In genomic region chr14:52262600-52262999, GRCh38 we compare ENCODE assay signal across 23 cellular contexts. TPM values are rescaled to one million over a fixed set of nuclear protein-coding genes. Genes with fewer than 3 reads are reported as not detected.
DNase-seq lines count a peak whose midpoint lies in the region; ATAC-seq, FAIRE-seq and TF ChIP-seq lines count a peak whose summit lies in the region.
"Had no signal": no experiment of that assay in that cellular context is flagged by ENCODE, and none has a peak within 500 bp of the region (broad histone marks: within the 10 kb centered on the region; RNA-seq: fewer than 3 reads in every experiment).

No MANE protein-coding gene starts in this region.

- WGBS in neuronal stem cell (ENCODE audit: extremely low coverage in 2 of 2, insufficient read length in 2 of 2, insufficient replicate concordance in 1 of 2), 2 donors = no CpG with 5 or more reads among the region's 1 CpG
- WGBS in mammary epithelial cell (ENCODE audit: low coverage, missing lambda C conversion rate) = 81% methylated on average over 1 of the region's 1 CpG

- H3K4me1 ChIP-seq in DND-41 (ENCODE audit: insufficient read depth, low read length) (peaks cover 57% of the 10 kb centered on the region), OCI-LY3 (ENCODE audit: low read length) (peaks cover 41% of the 10 kb centered on the region), neuronal stem cell (ENCODE audit: control insufficient read depth in 2 of 2, insufficient read depth in 1 of 2, low read depth in 1 of 2, low read length in 2 of 2) (peaks cover 0 to 1% of the 10 kb centered on the region in 2 donors), mammary epithelial cell (ENCODE audit: insufficient read depth, low read length) (peaks cover 3% of the 10 kb centered on the region)

- H4K8ac ChIP-seq in neuronal stem cell (ENCODE audit: low read depth, low read length) = no peak overlapping the region

- H3K9me3 ChIP-seq in DND-41 (ENCODE audit: insufficient read depth, low read length, severe bottlenecking) = no peaks in the 10 kb centered on the region
- no peaks in the 10 kb centered on the region for H3K9me3 ChIP-seq in OCI-LY3 (ENCODE audit: insufficient read depth, low read length)
- H3K9me3 ChIP-seq in neuronal stem cell (replicated peaks in 1 of 2; ENCODE audit: control insufficient read depth in 2 of 2, insufficient read depth in 1 of 2, low read depth in 1 of 2, low read length in 2 of 2) = peaks cover 0 to 3% of the 10 kb centered on the region in 2 donors
- H3K9me3 ChIP-seq in mammary epithelial cell (replicated peaks; ENCODE audit: insufficient read depth, low read length) = no peaks in the 10 kb centered on the region

- no peak overlapping the region for H3K4me3 Mint-ChIP-seq in osteocyte (ENCODE audit: unreplicated experiment)
- H3K4me3 Mint-ChIP-seq: B cell; CD8-positive, alpha-beta T cell; GM23338 had no signal

- FAIRE-seq in GM12891 (lab: Jason Lieb, UNC) = peak; percentile 58
- FAIRE-seq: GM19239, H54 had no signal

- H3K36me3 ChIP-seq in DND-41 (ENCODE audit: insufficient read depth, low read length) (no peaks in the 10 kb centered on the region), OCI-LY3 (replicated peaks; ENCODE audit: low read depth, low read length) (no peaks in the 10 kb centered on the region), neuronal stem cell (replicated peaks in 1 of 2; ENCODE audit: control insufficient read depth in 2 of 2, insufficient read depth in 2 of 2, low read length in 2 of 2) (no peaks in the 10 kb centered on the region), mammary epithelial cell (ENCODE audit: insufficient read depth, low read length) (no peaks in the 10 kb centered on the region)

- peak overlapping the region; percentile 11 for H3K18ac ChIP-seq in neuronal stem cell (ENCODE audit: low read length)

- no peak overlapping the region for H4K91ac ChIP-seq in neuronal stem cell (ENCODE audit: low read depth, low read length, poor library complexity)

- CTCF ChIA-PET in mammary epithelial cell (lab: Charles Lee; ENCODE audit: low non-redundant PET) = no interaction called here

- no peak overlapping the region for H3K4me2 ChIP-seq in DND-41 (ENCODE audit: insufficient read depth, low read length)
- peak overlapping the region; percentile 58 for H3K4me2 ChIP-seq in OCI-LY3 (ENCODE audit: low read length)
- no peak overlapping the region for H3K4me2 ChIP-seq in neuronal stem cell (ENCODE audit: insufficient read depth, low read length, poor library complexity, severe bottlenecking)
- H3K4me2 ChIP-seq in mammary epithelial cell (ENCODE audit: insufficient read depth, low read depth, low read length) = no peak overlapping the region
- H3K4me2 ChIP-seq: BLaER1 treated with 17β-estradiol and CSF1 and Interleukin-3, amounts not matched to agents 10 nM and 100 nM; GM23338 had no signal

- H3K79me2 ChIP-seq in DND-41 (ENCODE audit: insufficient read depth, low read length) = 0 out of 2 replicates have a peak, but pooled peaks cover 5% of the 10 kb centered on the region
- H3K79me2 ChIP-seq in OCI-LY3 (ENCODE audit: low read length) = peaks cover 2% of the 10 kb centered on the region; the same call in 1 of the 2 replicates
- no peaks in the 10 kb centered on the region for H3K79me2 ChIP-seq in mammary epithelial cell (ENCODE audit: insufficient read depth, low read length)

- no TSS peak for BruUV-seq in mammary epithelial cell (replicated peaks; lab: Mats Ljungman, UMichigan)

- peaks cover 22% of the 10 kb centered on the region for H3K4me1 Mint-ChIP-seq in osteocyte (ENCODE audit: unreplicated experiment)

- peak overlapping the region; percentile 39 for H2BK15ac ChIP-seq in neuronal stem cell (ENCODE audit: low read length)

- H2BK120ac ChIP-seq in neuronal stem cell (ENCODE audit: low read depth, low read length) = no peak overlapping the region

- H2BK12ac ChIP-seq in neuronal stem cell (ENCODE audit: low read length) = peak overlapping the region; percentile 91

- H3K27ac Mint-ChIP-seq in osteocyte (ENCODE audit: unreplicated experiment) = no peak overlapping the region
- H3K27ac Mint-ChIP-seq: CD8-positive, alpha-beta T cell; GM23338 had no signal

- no peaks in the 10 kb centered on the region for H3K36me3 Mint-ChIP-seq in osteocyte (ENCODE audit: unreplicated experiment)
- H3K36me3 Mint-ChIP-seq: CD8-positive, alpha-beta T cell had no signal

- H3K9me3 Mint-ChIP-seq in osteocyte (ENCODE audit: unreplicated experiment) = no peaks in the 10 kb centered on the region

- H2AFZ ChIP-seq in DND-41 (ENCODE audit: low read depth, low read length) (no peak overlapping the region), OCI-LY3 (ENCODE audit: low read depth, low read length) (0 out of 2 replicates have a peak overlapping the region, but pooled peaks have one; percentile 37), neuronal stem cell (ENCODE audit: low read length) (no peak overlapping the region), mammary epithelial cell (ENCODE audit: low read depth, low read length) (no peak overlapping the region)
- H2AFZ ChIP-seq: GM23338 had no signal

- DNase-seq in DND-41 = no peak
- no peak for DNase-seq in GM12891 (ENCODE audit: insufficient read length, low spot score)
- DNase-seq in neuronal stem cell (ENCODE audit: low spot score) = no peak
- DNase-seq in osteocyte (ENCODE audit: extremely low spot score, unreplicated experiment) = no peak
- no peak for DNase-seq in GF-D8 (lab: John Stamatoyannopoulos, UW)
- DNase-seq in mammary epithelial cell = no peak
- DNase-seq: Calu3; CD8-positive, alpha-beta T cell; DMS 273 treated with DMSO at 0.1 percent for 48 hours; DMS53; GDM1; HCEC 1CT had no signal

- H3K4me3 ChIP-seq in DND-41 (ENCODE audit: low read depth in 1 of 2, low read length in 2 of 2) (no peak overlapping the region), OCI-LY3 (ENCODE audit: low read length) (peak overlapping the region; percentile 2; the same call in 1 of the 2 replicates), neuronal stem cell (ENCODE audit: low read length in 2 of 2) (no peak overlapping the region), mammary epithelial cell (replicated peaks in 1 of 3; ENCODE audit: insufficient read depth in 1 of 3, low read depth in 2 of 3, low read length in 3 of 3) (no peak overlapping the region)
- H3K4me3 ChIP-seq: BLaER1 treated with 17β-estradiol and CSF1 and Interleukin-3, amounts not matched to agents 10 nM and 100 nM; GM23338 had no signal

- ATAC-seq in DND-41 (ENCODE audit: insufficient read depth, low read depth) (no peak), HG02798 (IDR thresholded peaks at IDR 0.05; ENCODE audit: poor library complexity, unreplicated experiment) (no peak)
- ATAC-seq: CD8-positive, alpha-beta T cell; GM23338 had no signal

- H4K20me1 ChIP-seq in DND-41 (ENCODE audit: insufficient read depth, low read length) = no peaks in the 10 kb centered on the region
- no peaks in the 10 kb centered on the region for H4K20me1 ChIP-seq in OCI-LY3 (ENCODE audit: insufficient read depth, low read length)
- no peaks in the 10 kb centered on the region for H4K20me1 ChIP-seq in mammary epithelial cell (ENCODE audit: insufficient read depth, low read length)
- H4K20me1 ChIP-seq: BLaER1 treated with 17β-estradiol and CSF1 and Interleukin-3, amounts not matched to agents 10 nM and 100 nM had no signal

- H3K9ac ChIP-seq in DND-41 (ENCODE audit: low read depth, low read length) = no peak overlapping the region
- H3K9ac ChIP-seq in OCI-LY3 (ENCODE audit: low read length) = peak overlapping the region; percentile 34
- no peak overlapping the region for H3K9ac ChIP-seq in neuronal stem cell (ENCODE audit: low read depth, low read length, poor library complexity)
- no peak overlapping the region for H3K9ac ChIP-seq in mammary epithelial cell (ENCODE audit: insufficient read depth, low read length)
- H3K9ac ChIP-seq: BLaER1 treated with 17β-estradiol and CSF1 and Interleukin-3, amounts not matched to agents 10 nM and 100 nM had no signal

- no peaks in the 10 kb centered on the region for H3K79me1 ChIP-seq in neuronal stem cell (ENCODE audit: low read depth, low read length)

- H3K27me3 ChIP-seq in DND-41 (ENCODE audit: insufficient read depth, low read length, poor library complexity) = no peaks in the 10 kb centered on the region
- H3K27me3 ChIP-seq in OCI-LY3 (ENCODE audit: low read depth, low read length) = no peaks in the 10 kb centered on the region
- peaks cover 2 to 34% (median 15%) of the 10 kb centered on the region in 3 experiments for H3K27me3 ChIP-seq in neuronal stem cell (ENCODE audit: control insufficient read depth in 3 of 3, insufficient read depth in 3 of 3, low read depth in 1 of 3, low read length in 3 of 3)
- peaks cover 4% of the 10 kb centered on the region for H3K27me3 ChIP-seq in mammary epithelial cell (ENCODE audit: insufficient read depth, low read length)

- dilution Hi-C loops in mammary epithelial cell (cut with HindIII; ENCODE audit: low sequenced_read_pairs) = no loop called here

- no peak overlapping the region for H2BK5ac ChIP-seq in neuronal stem cell (ENCODE audit: low read length)

- peak overlapping the region; percentile 25; the same call in 1 of the 2 replicates for H3K27ac ChIP-seq in DND-41 (ENCODE audit: low read length)
- H3K27ac ChIP-seq in OCI-LY3 (ENCODE audit: low read length) = peak overlapping the region; percentile 54
- H3K27ac ChIP-seq in neuronal stem cell (replicated peaks; ENCODE audit: low read length) = no peak overlapping the region
- no peak overlapping the region for H3K27ac ChIP-seq in mammary epithelial cell (ENCODE audit: insufficient read depth, low read depth, low read length)
- H3K27ac ChIP-seq: BLaER1 treated with 17β-estradiol and CSF1 and Interleukin-3, amounts not matched to agents 10 nM and 100 nM; HL-60 had no signal

- intact Hi-C loops in mammary epithelial cell (cut with micrococcal nuclease) = no loop called here

- peaks cover 47% of the 10 kb centered on the region for H3K27me3 Mint-ChIP-seq in osteocyte (ENCODE audit: unreplicated experiment)

- H3K4ac ChIP-seq in neuronal stem cell (ENCODE audit: low read length) = no peak overlapping the region

- no peak overlapping the region for H3K14ac ChIP-seq in neuronal stem cell (ENCODE audit: low read length)

- H3K23ac ChIP-seq in neuronal stem cell (ENCODE audit: low read depth, low read length, poor library complexity) = peak overlapping the region; percentile 86

- in situ Hi-C loops in mammary epithelial cell (cut with MboI; ENCODE audit: low sequenced_read_pairs in 2 of 2) = no loop called here

- no peak for TF ChIP-seq POLR2A in GM12891 (IDR thresholded peaks at IDR 0.05; ENCODE audit: low read depth, low read length)

- no peak overlapping the region for H2AK5ac ChIP-seq in neuronal stem cell (ENCODE audit: low read depth, low read length)

- TF ChIP-seq CTCF in DND-41 (IDR thresholded peaks at IDR 0.05; ENCODE audit: borderline replicate concordance, extremely low read depth, low read length, poor library complexity, severe bottlenecking) (no peak), OCI-LY3 (IDR thresholded peaks at IDR 0.05; ENCODE audit: low read depth, low read length) (no peak), osteocyte (IDR thresholded peaks at IDR 0.05) (no peak), mammary epithelial cell (conservative IDR thresholded peaks at IDR 0.05 in 1 of 2, IDR thresholded peaks at IDR 0.05 in 1 of 2; ENCODE audit: extremely low read depth in 1 of 2, insufficient read depth in 1 of 2, low read depth in 1 of 2, low read length in 2 of 2) (no peak)

RNA-seq across cellular contexts. Expression of gene PTGDR, which starts 4.9 kb away (rescaled TPM):
- polyA plus RNA-seq in GM12891 (2012; ENCODE audit: low read depth, missing spikeins) = not detected
- 0.13 TPM for polyA plus RNA-seq in neuronal stem cell (2013, experiment 1 of 2)
- polyA plus RNA-seq in neuronal stem cell (2013, experiment 2 of 2) = 0.19 TPM
- not detected in 2 replicates for total RNA-seq in osteocyte
- not detected for total RNA-seq in mammary epithelial cell
- polyA plus RNA-seq in mammary epithelial cell = not detected
- not detected for polyA minus RNA-seq in mammary epithelial cell
- total RNA-seq: A172, B cell, Calu3, Daoy, GM23338, HT1080 had no signal

RNA-seq across cellular contexts. Expression of gene PTGER2, which starts 51.5 kb away (rescaled TPM):
- polyA plus RNA-seq in GM12891 (2012; ENCODE audit: low read depth, missing spikeins) = not detected
- not detected for polyA plus RNA-seq in neuronal stem cell (2013, experiment 1 of 2)
- polyA plus RNA-seq in neuronal stem cell (2013, experiment 2 of 2) = not detected
- 2.1 and 2.4 TPM in 2 replicates for total RNA-seq in osteocyte
- total RNA-seq in mammary epithelial cell = 1 to 10 TPM in 1 of 2 donors, under 1 TPM in 1; 0.49 to 2.8 TPM
- 4.2 TPM for polyA plus RNA-seq in mammary epithelial cell
- 2.6 TPM for polyA minus RNA-seq in mammary epithelial cell
- total RNA-seq: A172, Calu3, HT1080 had no signal

Comparison
In these comparisons a context has a peak if more than half of its experiments do, and no peak if none do; other contexts are left out.
1. H3K27ac ChIP-seq: peak in DND-41 (single experiment) and OCI-LY3 (single experiment); none in neuronal stem cell (single experiment) and mammary epithelial cell (single experiment).